In the genomic region with DNA sequence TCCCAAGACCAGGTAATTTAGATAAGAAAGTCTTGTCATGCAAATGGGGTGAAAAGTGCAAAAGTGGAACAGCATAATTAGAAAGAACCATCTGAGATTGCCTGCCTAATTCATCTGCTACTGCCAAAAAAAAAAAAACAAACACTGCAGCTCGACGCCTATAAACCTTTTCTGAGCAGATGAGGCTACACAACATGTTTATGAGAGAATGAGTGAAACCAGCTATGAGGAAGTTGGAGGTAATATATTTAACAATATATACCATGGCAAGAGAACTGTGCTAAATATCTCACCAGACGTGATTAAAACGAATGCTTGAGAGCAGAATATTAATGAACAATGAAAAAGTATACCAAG, we compare ENCODE assay signal across 13 cellular contexts. TPM values are rescaled to one million over a fixed set of nuclear protein-coding genes. Genes with fewer than 3 reads are reported as not detected.
DNase-seq lines count a peak whose midpoint lies in the region; ATAC-seq and TF ChIP-seq lines count a peak whose summit lies in the region.
"Had no signal": no experiment of that assay in that cellular context is flagged by ENCODE, and none has a peak within 500 bp of the region (broad histone marks: within the 10 kb centered on the region; RNA-seq: fewer than 3 reads in every experiment).

No MANE protein-coding gene starts in this region.

- no peak for ATAC-seq in gastroesophageal sphincter
- ATAC-seq in sciatic nerve: no peak

- TF ChIP-seq POLR2A in gastroesophageal sphincter (IDR thresholded peaks at IDR 0.05): no peak

- intact Hi-C loops in sciatic nerve (cut with DNase I): no loop called here

- H3K4me1 Mint-ChIP-seq in activated T-cell treated with anti-CD3 and anti-CD28 coated beads, Interleukin-2, amount 50 U/mL, for 24 hours (ENCODE audit: low read depth): peaks cover 24% of the 10 kb centered on the region
- H3K4me1 Mint-ChIP-seq in progenitor cell of endocrine pancreas (ENCODE audit: low read depth): no peaks in the 10 kb centered on the region

- H3K4me3 Mint-ChIP-seq in activated T-cell treated with anti-CD3 and anti-CD28 coated beads, Interleukin-2, amount 50 U/mL, for 24 hours: no peak overlapping the region
- H3K4me3 Mint-ChIP-seq in progenitor cell of endocrine pancreas (ENCODE audit: low read depth): no peak overlapping the region

- H3K27me3 ChIP-seq in gastroesophageal sphincter: no peaks in the 10 kb centered on the region
- H3K27me3 ChIP-seq: right atrium auricular region had no signal

- TF ChIP-seq CTCF in gastroesophageal sphincter (IDR thresholded peaks at IDR 0.05): no peak
- no peak for TF ChIP-seq CTCF in progenitor cell of endocrine pancreas (IDR thresholded peaks at IDR 0.05; ENCODE audit: unreplicated experiment)

- peaks cover 9% of the 10 kb centered on the region for H3K27me3 Mint-ChIP-seq in activated T-cell treated with anti-CD3 and anti-CD28 coated beads, Interleukin-2, amount 50 U/mL, for 24 hours
- H3K27me3 Mint-ChIP-seq in progenitor cell of endocrine pancreas: no peaks in the 10 kb centered on the region

- H3K36me3 ChIP-seq in gastroesophageal sphincter: peaks cover 0 to 55% of the 10 kb centered on the region in 2 donors

- DNase-seq in activated T-cell treated with anti-CD3 and anti-CD28 coated beads, Interleukin-2, amount 50 U/mL, for 24 hours: no peak
- DNase-seq in activated T-cell treated with anti-CD3 and anti-CD28 coated beads for 4 hours: no peak
- peak; percentile 29 for DNase-seq in NCI-H1694 treated with DMSO at 0.1 percent for 48 hours (lab: John Stamatoyannopoulos, UW)
- no peak for DNase-seq in progenitor cell of endocrine pancreas (ENCODE audit: low spot score, unreplicated experiment)
- no peak for DNase-seq in sciatic nerve (ENCODE audit: low spot score)
- no peak for DNase-seq in superior temporal gyrus (ENCODE audit: extremely low spot score)
- no peak for DNase-seq in HT-29 (ENCODE audit: low spot score)
- DNase-seq: ACHN; activated CD4-positive, alpha-beta T cell treated with anti-CD3 and anti-CD28 coated beads, Interleukin-2, amount 50 U/mL, for 4 hours; GOT3; NCI-H446 had no signal

- no peak overlapping the region for H3K4me3 ChIP-seq in gastroesophageal sphincter
- H3K4me3 ChIP-seq: right atrium auricular region had no signal

- peak overlapping the region; percentile 82 for H3K27ac Mint-ChIP-seq in activated T-cell treated with anti-CD3 and anti-CD28 coated beads, Interleukin-2, amount 50 U/mL, for 24 hours
- H3K27ac Mint-ChIP-seq in progenitor cell of endocrine pancreas: no peak overlapping the region

- H3K9me3 ChIP-seq in gastroesophageal sphincter: no peaks in the 10 kb centered on the region
- H3K9me3 ChIP-seq: right atrium auricular region had no signal

- H3K9me3 Mint-ChIP-seq in activated T-cell treated with anti-CD3 and anti-CD28 coated beads, Interleukin-2, amount 50 U/mL, for 24 hours: peaks cover 3% of the 10 kb centered on the region
- H3K9me3 Mint-ChIP-seq in progenitor cell of endocrine pancreas (ENCODE audit: low read depth): peaks cover 3% of the 10 kb centered on the region

- peaks cover 24 to 79% (median 33%) of the 10 kb centered on the region in 3 donors for H3K4me1 ChIP-seq in gastroesophageal sphincter

- WGBS in gastroesophageal sphincter (ENCODE audit: low coverage in 1 of 2), 2 donors: 33 to 50% methylated on average over 4 of the region's 4 CpGs

- no peak for TF ChIP-seq EP300 in gastroesophageal sphincter (IDR thresholded peaks at IDR 0.05)

- H3K36me3 Mint-ChIP-seq in activated T-cell treated with anti-CD3 and anti-CD28 coated beads, Interleukin-2, amount 50 U/mL, for 24 hours (ENCODE audit: low read depth): no peaks in the 10 kb centered on the region
- H3K36me3 Mint-ChIP-seq in progenitor cell of endocrine pancreas (ENCODE audit: insufficient read depth): no peaks in the 10 kb centered on the region

- peak overlapping the region; percentile 74 to 78 (median 76) for H3K27ac ChIP-seq in gastroesophageal sphincter

RNA-seq across cellular contexts. Expression of a gene that starts 50.0 kb away (rescaled TPM):
- 100 to 1,000 TPM; 240 to 305 (median 265) TPM for total RNA-seq in gastroesophageal sphincter
- total RNA-seq in progenitor cell of endocrine pancreas: 1.1 and 2.1 TPM in 2 replicates
- total RNA-seq in sciatic nerve: 332 TPM
- total RNA-seq in HT-29 (2014; rRNA removed; shearing (Covaris generic)): not detected in 2 replicates

Comparison
In these comparisons a context has a peak if more than half of its experiments do, and no peak if none do; other contexts are left out.
1. RNA of a gene that starts 50.0 kb away (total RNA-seq): 332 TPM in sciatic nerve (single experiment) and 240 to 305 TPM in gastroesophageal sphincter; 1.1 to 2.1 TPM in progenitor cell of endocrine pancreas and not detected in HT-29; every median in the first group is over 10 times any median in the second.